In the genomic region with DNA sequence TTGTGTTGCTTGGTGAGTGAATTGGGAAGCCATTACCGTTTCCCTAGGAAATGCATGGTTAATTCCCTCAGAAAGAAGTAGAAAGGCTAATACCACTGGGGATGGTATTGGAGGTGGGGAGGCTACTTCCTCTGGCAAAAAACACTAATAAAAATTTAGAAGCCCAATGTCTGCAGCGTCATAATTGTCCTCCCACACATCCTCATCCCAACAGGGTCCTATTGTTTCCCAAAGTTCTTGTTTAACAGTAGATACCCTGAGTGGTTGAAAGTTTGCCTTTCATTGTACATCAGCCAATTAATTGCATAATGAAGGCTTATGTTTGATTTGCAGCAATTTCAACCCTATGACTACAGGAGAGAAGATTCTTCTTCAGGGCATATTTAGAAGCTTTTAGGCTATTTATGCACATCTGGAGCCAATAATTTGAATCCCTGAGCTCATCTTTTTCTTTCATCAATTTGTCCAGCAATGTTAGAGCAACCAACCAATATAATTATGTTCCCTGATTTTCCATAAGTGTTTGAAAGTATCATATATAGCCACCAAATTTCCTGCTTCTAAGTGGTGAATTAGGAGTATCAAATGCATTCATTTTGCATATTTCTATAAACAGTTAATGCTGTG, we compare ENCODE assay signal across 25 cellular contexts.
"Had no signal": no experiment of that assay in that cellular context is flagged by ENCODE, and none has a peak within 500 bp of the region (broad histone marks: within the 10 kb centered on the region; RNA-seq: fewer than 3 reads in every experiment).

No MANE protein-coding gene starts in this region.

- DNase-seq: IMR-90, Karpas-422, KG1, MG63, NCI-H1092, NCI-H1105 treated with DMSO at 0.1 percent for 48 hours, NCI-H1417 treated with DMSO at 0.1 percent for 48 hours, NCI-H146, NCI-H1694 treated with DMSO at 0.1 percent for 48 hours, NCI-H1930, NCI-H2081, NCI-H2107, NCI-H226, NCI-H446, NCI-H510A, NCI-H524 treated with DMSO at 0.1 percent for 48 hours, NCI-H774, Right ventricle myocardium superior, RPMI8226, SIG-M5, T-helper 1 cell had no signal

- H3K36me3 ChIP-seq: MG63, SJSA1 had no signal

- H3K27me3 ChIP-seq: MG63, SJSA1 had no signal

- H3K4me3 ChIP-seq: MG63, SJSA1 had no signal

- ATAC-seq: HepG2, SK-N-SH treated with all-trans-retinoic acid at 6 μM for 48 hours had no signal

- H3K9me3 ChIP-seq: MG63 had no signal

- FAIRE-seq: HepG2, RCC 7860 had no signal

- H3K4me1 ChIP-seq: SJSA1 had no signal

- H3K27ac ChIP-seq: SJSA1 had no signal
